ENCODE assay signal across 12 cellular contexts in the genomic region with DNA sequence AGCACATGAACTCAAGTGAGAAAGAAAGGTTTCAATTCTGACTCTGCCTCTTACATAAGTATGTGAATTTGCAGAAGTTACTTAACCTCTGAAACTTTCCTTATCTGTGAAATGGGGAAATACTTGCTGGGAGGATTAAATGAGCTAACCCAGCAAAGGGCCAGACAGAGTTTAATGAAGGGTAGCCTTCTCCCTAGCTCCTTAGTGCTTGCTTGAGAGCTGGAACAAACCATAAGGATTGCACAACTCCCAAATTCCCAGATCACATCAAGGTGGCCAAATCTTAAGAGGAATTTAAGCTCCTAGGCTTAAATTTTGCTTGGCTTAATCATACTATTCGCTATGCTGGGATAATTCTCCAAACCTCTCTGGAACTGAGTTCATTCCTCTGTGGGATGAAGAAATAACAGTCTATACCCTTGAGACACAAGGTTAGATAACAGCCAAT. TPM values are rescaled to one million over a fixed set of nuclear protein-coding genes. Genes with fewer than 3 reads are reported as not detected.
DNase-seq lines count a peak whose midpoint lies in the region; ATAC-seq and TF ChIP-seq lines count a peak whose summit lies in the region.
"Had no signal": no experiment of that assay in that cellular context is flagged by ENCODE, and none has a peak within 500 bp of the region (broad histone marks: within the 10 kb centered on the region; RNA-seq: fewer than 3 reads in every experiment).

No MANE protein-coding gene starts in this region.

- H3K27ac ChIP-seq in right atrium auricular region, result peak overlapping the region in 1 of 2 donors; percentile 45
- H3K27ac ChIP-seq: KMS-11, SK-N-MC had no signal

- ATAC-seq in Right ventricle myocardium superior (ENCODE audit: poor library complexity) (peak; percentile 90), HG03469 (IDR thresholded peaks at IDR 0.05; ENCODE audit: unreplicated experiment) (peak; percentile 67)

- in situ Hi-C loops in ACHN (cut with HindIII; ENCODE audit: low pct_ligation_motif_present, low pct_unique_long_range_greater_than_20kb, low sequenced_read_pairs), result no loop called here

- H3K4me1 ChIP-seq in right atrium auricular region, result peaks cover 0 to 21% of the 10 kb centered on the region in 2 donors

- no peaks in the 10 kb centered on the region for H3K27me3 ChIP-seq in right atrium auricular region

- no peaks in the 10 kb centered on the region for H3K36me3 ChIP-seq in right atrium auricular region

- no peak overlapping the region for H3K4me3 ChIP-seq in right atrium auricular region
- H3K4me3 ChIP-seq: smooth muscle cell had no signal

- no peak for TF ChIP-seq CTCF in right atrium auricular region (IDR thresholded peaks at IDR 0.05)

- no peaks in the 10 kb centered on the region for H3K9me3 ChIP-seq in right atrium auricular region

- intact Hi-C loops in Right ventricle myocardium superior (cut with DNase I), result no loop called here

- DNase-seq in Right ventricle myocardium superior (no peak), right atrium auricular region (ENCODE audit: low spot score) (no peak), fibroblast of peridontal ligament (ENCODE audit: extremely low read depth) (peak; percentile 76), NCI-H526 treated with DMSO at 0.1 percent for 48 hours (lab: John Stamatoyannopoulos, UW) (no peak), ACHN (no peak), midbrain (lab: John Stamatoyannopoulos, UW) (no peak)
- DNase-seq in activated naive CD4-positive, alpha-beta T cell treated with Interleukin-2 at 50 U/mL for 16 hours, result no peak
- DNase-seq: activated naive CD4-positive, alpha-beta T cell had no signal

RNA-seq across cellular contexts. Expression of a gene that starts 11.8 kb away (rescaled TPM):
- total RNA-seq in Right ventricle myocardium superior (47.1 TPM), right atrium auricular region (10 to 100 TPM; 38.0 to 44.7 TPM)
